In genomic region chr7:435518-436366, GRCh38 we compare ENCODE assay signal across 1 cellular context.
TF ChIP-seq lines count a peak whose summit lies in the region.

No MANE protein-coding gene starts in this region.

TF ChIP-seq in GM23338, 12 proteins besides CTCF, POLR2A, EP300 and RAD21 (continued from another document):
- no peak for TF ChIP-seq ZNF462 (CRISPR knock-in tag; IDR thresholded peaks at IDR 0.05)
- no peak for TF ChIP-seq CREB1 (CRISPR knock-in tag; IDR thresholded peaks at IDR 0.05; ENCODE audit: low read depth)
- no peak for TF ChIP-seq ETS1 (IDR thresholded peaks at IDR 0.05)
TF ChIP-seq in GM23338: peak in this region for 0.
